ENCODE assay signal across 8 cellular contexts in the genomic region with DNA sequence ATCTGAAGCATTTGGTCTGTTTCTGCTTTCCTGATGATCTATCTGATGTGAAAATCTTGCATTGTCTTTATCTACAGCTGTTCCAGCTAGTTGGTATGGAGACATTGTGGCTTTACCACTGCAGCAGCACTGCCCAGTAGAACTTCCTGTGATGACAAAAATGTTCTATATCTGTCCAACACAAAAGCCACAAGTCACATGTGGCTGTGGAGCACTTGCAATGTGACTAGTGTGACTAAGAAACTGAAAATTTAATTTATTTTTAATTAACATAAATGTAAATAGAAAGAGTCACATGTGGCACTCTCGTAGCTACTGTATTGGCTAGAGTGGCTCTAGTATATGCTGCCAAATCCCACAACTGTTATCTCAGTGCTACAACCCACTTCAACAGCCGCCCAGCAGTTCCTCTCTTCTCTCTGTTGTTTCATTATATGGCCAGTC.
A peak's percentile ranks its signal among the peaks of the same experiment; 100 is the strongest.
DNase-seq lines count a peak whose midpoint lies in the region; ATAC-seq, FAIRE-seq and TF ChIP-seq lines count a peak whose summit lies in the region.

No MANE protein-coding gene starts in this region.

- no peak for FAIRE-seq in HTR-8/SVneo (lab: Jason Lieb, UNC)

- TF ChIP-seq CTCF in GM12864 (IDR thresholded peaks at IDR 0.05; ENCODE audit: low read depth, low read length, missing control alignments) (no peak), choroid plexus epithelial cell (conservative IDR thresholded peaks at IDR 0.05; ENCODE audit: low read depth, low read length) (no peak)

- H3K4me3 ChIP-seq in GM12864 (ENCODE audit: low read depth, low read length) (no peak overlapping the region), choroid plexus epithelial cell (ENCODE audit: low read depth, low read length) (no peak overlapping the region)
- H3K4me3 ChIP-seq in Jurkat, Clone E6-1 (ENCODE audit: low read length) = no peak overlapping the region

- DNase-seq in GM12864 (ENCODE audit: low read depth) (peak; percentile 88), choroid plexus epithelial cell (ENCODE audit: low read depth) (peak; percentile 6), left lobe of liver (ENCODE audit: low spot score) (no peak), HTR-8/SVneo (ENCODE audit: insufficient read length, low spot score) (no peak), NCI-H69 (lab: John Stamatoyannopoulos, UW) (no peak)
- DNase-seq in Jurkat, Clone E6-1 (ENCODE audit: low read depth, low spot score) = peak; percentile 76
- DNase-seq in activated effector memory CD4-positive, alpha-beta T cell treated with anti-CD3 and anti-CD28 coated beads, Interleukin-2, amount 50 U/mL, for 16 hours = no peak

- ATAC-seq in GM21576 (IDR thresholded peaks at IDR 0.05; ENCODE audit: unreplicated experiment) (peak; percentile 88), left lobe of liver (no peak)

Comparison
In these comparisons a context has a peak if more than half of its experiments do, and no peak if none do; other contexts are left out.
1. DNase-seq: peak in GM12864 (single experiment), Jurkat, Clone E6-1 (single experiment) and choroid plexus epithelial cell (single experiment); none in activated effector memory CD4-positive, alpha-beta T cell treated with anti-CD3 and anti-CD28 coated beads, Interleukin-2, amount 50 U/mL, for 16 hours (single experiment), left lobe of liver (single experiment), HTR-8/SVneo (single experiment) and NCI-H69 (single experiment).